Comparison of ENCODE assay signal across 24 cellular contexts in the genomic region with DNA sequence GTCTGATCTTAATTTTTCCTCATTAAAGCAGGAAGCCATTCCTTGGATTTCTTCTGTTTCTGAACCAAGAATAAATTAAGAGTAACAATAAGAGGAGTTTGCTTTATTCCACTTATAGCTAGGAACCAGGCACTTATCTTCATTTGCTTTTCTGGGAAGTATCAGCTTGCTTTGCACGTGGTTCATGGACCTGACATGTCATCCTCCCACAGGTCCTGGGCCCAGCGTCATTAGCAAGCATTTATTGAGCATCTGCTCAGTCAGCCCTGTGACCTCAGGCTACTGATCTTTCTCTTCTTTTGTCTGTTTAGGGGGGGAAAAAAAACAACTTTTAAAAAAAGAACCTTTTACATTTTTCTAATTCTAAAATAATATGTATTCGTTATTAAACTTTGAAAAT. TPM values are rescaled to one million over a fixed set of nuclear protein-coding genes. Genes with fewer than 3 reads are reported as not detected.
DNase-seq lines count a peak whose midpoint lies in the region; ATAC-seq and TF ChIP-seq lines count a peak whose summit lies in the region.
"Had no signal": no experiment of that assay in that cellular context is flagged by ENCODE, and none has a peak within 500 bp of the region (broad histone marks: within the 10 kb centered on the region; RNA-seq: fewer than 3 reads in every experiment).

No MANE protein-coding gene starts in this region.

- WGBS in GM23248 (ENCODE audit: low coverage in 1 of 2, low lambda C conversion rate in 2 of 2, missing lambda C conversion rate in 2 of 2), 2 experiments, result 50 to 57% methylated on average over 3 of the region's 3 CpGs
- 71% methylated on average over 2 of the region's 3 CpGs for WGBS in mesenchymal stem cell

- H4K91ac ChIP-seq in mesenchymal stem cell (ENCODE audit: low read length), result no peak overlapping the region

- H3K79me1 ChIP-seq in mesenchymal stem cell (replicated peaks; ENCODE audit: low read length, poor library complexity, severe bottlenecking), result peaks cover 16% of the 10 kb centered on the region

- no peak overlapping the region for H3K4me2 ChIP-seq in GM23248 (ENCODE audit: unreplicated experiment)
- no peak overlapping the region for H3K4me2 ChIP-seq in mesenchymal stem cell (ENCODE audit: low read length, poor library complexity, severe bottlenecking)

- in situ Hi-C loops in GM23248 (cut with MboI), result no loop called here

- no peak overlapping the region for H3K9ac ChIP-seq in GM23248
- H3K9ac ChIP-seq in mesenchymal stem cell (ENCODE audit: low read length), result peak overlapping the region; percentile 14

- no peak for ATAC-seq in Right ventricle myocardium superior (ENCODE audit: poor library complexity)
- ATAC-seq in HG03460 (IDR thresholded peaks at IDR 0.05; ENCODE audit: unreplicated experiment), result no peak
- ATAC-seq: CD8-positive, alpha-beta T cell; PC-3; Right ventricle myocardium inferior had no signal

- H3K4me3 ChIP-seq in GM23248, result no peak overlapping the region
- no peak overlapping the region for H3K4me3 ChIP-seq in HEK293 (ENCODE audit: low read depth, low read length)
- no peak overlapping the region for H3K4me3 ChIP-seq in fibroblast of mammary gland (ENCODE audit: control insufficient read depth, low read depth, low read length)
- H3K4me3 ChIP-seq in mesenchymal stem cell (ENCODE audit: insufficient read depth in 1 of 2, low read depth in 1 of 2, low read length in 2 of 2), result no peak overlapping the region

- DNase-seq in GM23248 (peak; percentile 26), fibroblast of mammary gland (ENCODE audit: low read depth) (peak; percentile 18), mesenchymal stem cell (no peak), Right ventricle myocardium superior (no peak), HCEC 1CT (no peak)
- DNase-seq: C1 segment of cervical spinal cord; Caco-2; CD8-positive, alpha-beta T cell; DND-41; H7; HFFc6; NCI-H1048; NCI-H1417; NCI-H1694; NCI-H2029 treated with DMSO at 0.1 percent for 48 hours; NCI-H2171; NCI-H345; NCI-H524 treated with DMSO at 0.1 percent for 48 hours; NCI-H774; PC-3 had no signal

- no peak for TF ChIP-seq CTCF in HEK293 (tag by site-specific recombination; IDR thresholded peaks at IDR 0.05)
- no peak for TF ChIP-seq CTCF in fibroblast of mammary gland (conservative IDR thresholded peaks at IDR 0.05; ENCODE audit: control insufficient read depth, insufficient read depth, low read depth, low read length)

- H2AFZ ChIP-seq in GM23248 (no peak overlapping the region), mesenchymal stem cell (ENCODE audit: low read depth, low read length) (no peak overlapping the region)

- H3K23ac ChIP-seq in mesenchymal stem cell (ENCODE audit: low read length in 2 of 2), result no peak overlapping the region

- H3K18ac ChIP-seq in mesenchymal stem cell (ENCODE audit: low read depth in 1 of 2, low read length in 2 of 2), result no peak overlapping the region

- H2BK15ac ChIP-seq in mesenchymal stem cell (ENCODE audit: low read depth, poor library complexity, severe bottlenecking), result no peak overlapping the region

- no peaks in the 10 kb centered on the region for H4K20me1 ChIP-seq in GM23248 (ENCODE audit: insufficient read depth)

- H3K79me2 ChIP-seq in GM23248 (ENCODE audit: insufficient read depth), result no peaks in the 10 kb centered on the region; the same call in 1 of the 2 replicates

- H2BK120ac ChIP-seq in mesenchymal stem cell (ENCODE audit: low read depth, low read length), result no peak overlapping the region

- H3K4me1 ChIP-seq in GM23248 (ENCODE audit: insufficient read depth) (no peaks in the 10 kb centered on the region), HEK293 (ENCODE audit: control insufficient read depth, insufficient read depth, low read length) (no peaks in the 10 kb centered on the region), mesenchymal stem cell (ENCODE audit: control insufficient read depth, insufficient read depth, low read depth, low read length) (no peaks in the 10 kb centered on the region)
- H3K4me1 ChIP-seq: Caco-2 had no signal

- H3K36me3 ChIP-seq in GM23248 (ENCODE audit: low read depth), result peaks cover 74% of the 10 kb centered on the region
- H3K36me3 ChIP-seq in HEK293 (ENCODE audit: control insufficient read depth in 2 of 2, insufficient read depth in 1 of 2, low read length in 2 of 2), result peaks cover 52 to 75% of the 10 kb centered on the region in 2 experiments
- H3K36me3 ChIP-seq in mesenchymal stem cell (ENCODE audit: control insufficient read depth in 1 of 2, insufficient read depth in 2 of 2, low read depth in 1 of 2, low read length in 2 of 2), result peaks cover 45 to 97% of the 10 kb centered on the region in 2 experiments

- CTCF ChIA-PET in HEK293 (lab: Yijun Ruan, JAX), result no interaction called here

- no peak overlapping the region for H4K8ac ChIP-seq in mesenchymal stem cell (ENCODE audit: low read length)

- H3K27ac ChIP-seq in GM23248 (peak overlapping the region; percentile 19; the same call in 1 of the 2 replicates), HEK293 (ENCODE audit: extremely low read depth, low read depth, low read length) (no peak overlapping the region), mesenchymal stem cell (ENCODE audit: low read length, poor library complexity, severe bottlenecking) (no peak overlapping the region)
- H3K27ac ChIP-seq: HL-60 had no signal

- intact Hi-C loops in Right ventricle myocardium superior (cut with DNase I), result no loop called here

- H2BK12ac ChIP-seq in mesenchymal stem cell (ENCODE audit: low read length in 2 of 2), result no peak overlapping the region

- H2BK5ac ChIP-seq in mesenchymal stem cell (ENCODE audit: low read depth, low read length, poor library complexity, severe bottlenecking), result no peak overlapping the region

- no peaks in the 10 kb centered on the region for H3K9me3 ChIP-seq in GM23248 (ENCODE audit: low read depth)
- no peaks in the 10 kb centered on the region for H3K9me3 ChIP-seq in HEK293 (ENCODE audit: control insufficient read depth, insufficient read depth, low read depth, low read length)
- H3K9me3 ChIP-seq in mesenchymal stem cell (ENCODE audit: control insufficient read depth, low read length), result no peaks in the 10 kb centered on the region
- H3K9me3 ChIP-seq: Caco-2 had no signal

- no peaks in the 10 kb centered on the region for H3K9me2 ChIP-seq in GM23248 (ENCODE audit: insufficient read depth)

- H3K27me3 ChIP-seq in GM23248 (replicated peaks; ENCODE audit: insufficient read depth) (no peaks in the 10 kb centered on the region), mesenchymal stem cell (ENCODE audit: control insufficient read depth in 1 of 2, insufficient read depth in 1 of 2, low read length in 2 of 2) (no peaks in the 10 kb centered on the region)

- no peak overlapping the region for H2AK5ac ChIP-seq in mesenchymal stem cell (ENCODE audit: low read length, severe bottlenecking)

- POLR2A ChIA-PET in HEK293 (lab: Yijun Ruan, JAX), result no interaction called here

- H3K14ac ChIP-seq in mesenchymal stem cell (ENCODE audit: low read length in 2 of 2), result no peak overlapping the region

- H3F3A ChIP-seq in GM23248 (ENCODE audit: insufficient read depth), result peaks cover 1% of the 10 kb centered on the region; the same call in 1 of the 2 replicates

- H3K4ac ChIP-seq in mesenchymal stem cell (ENCODE audit: low read depth in 1 of 2, low read length in 2 of 2), result no peak overlapping the region

TF ChIP-seq in HEK293, 187 proteins besides CTCF, POLR2A, EP300 and RAD21:
- TF ChIP-seq EGR2 (tag by site-specific recombination; IDR thresholded peaks at IDR 0.05; ENCODE audit: low read depth), result peak; percentile 23; the same call in 1 of the 2 replicates
- no peak for TF ChIP-seq ZNF473 (tag by site-specific recombination; IDR thresholded peaks at IDR 0.05)
- TF ChIP-seq ZBTB21 (tag by site-specific recombination; IDR thresholded peaks at IDR 0.05), result no peak
- TF ChIP-seq ZNF404 (tag by site-specific recombination; IDR thresholded peaks at IDR 0.05), result no peak

RNA-seq across cellular contexts. Expression of gene CRTC3, which starts 34.7 kb away (rescaled TPM):
- 15.7 and 18.6 TPM in 2 replicates for total RNA-seq in GM23248 (2014; rRNA removed; shearing (Covaris generic))
- 16.9 and 18.1 TPM in 2 replicates for polyA plus RNA-seq in GM23248 (2016; fragmentation: Nextera tagmentation; extraction: Ambion mirVana)
- polyA plus RNA-seq in mesenchymal stem cell (2013, experiment 1 of 2), result 15.5 TPM
- polyA plus RNA-seq in mesenchymal stem cell (2013, experiment 2 of 2), result 15.0 TPM
- total RNA-seq in Right ventricle myocardium superior, result 27.2 TPM

Comparison
In these comparisons a context has a peak if more than half of its experiments do, and no peak if none do; other contexts are left out.
1. DNase-seq: peak in GM23248 (single experiment) and fibroblast of mammary gland (single experiment); none in mesenchymal stem cell (single experiment), Right ventricle myocardium superior (single experiment) and HCEC 1CT (single experiment).